8 cellular contexts compared by ENCODE assay signal in genomic region chr3:183387797-183388196, GRCh38.
"Had no signal": no experiment of that assay in that cellular context is flagged by ENCODE, and none has a peak within 500 bp of the region (broad histone marks: within the 10 kb centered on the region; RNA-seq: fewer than 3 reads in every experiment).

No MANE protein-coding gene starts in this region.

- FAIRE-seq: G401.6, GM12878, GM12891, GM12892, GM18507, GM19239 had no signal

- H3K4me3 ChIP-seq: GM12878 had no signal

- DNase-seq: GDM1, GF-D8 had no signal

- ATAC-seq: GM12878 had no signal
